ENCODE assay signal across 10 cellular contexts in genomic region chr10:132941640-132942051, GRCh38. TPM values are rescaled to one million over a fixed set of nuclear protein-coding genes. Genes with fewer than 3 reads are reported as not detected.
DNase-seq lines count a peak whose midpoint lies in the region; ATAC-seq and TF ChIP-seq lines count a peak whose summit lies in the region.
"Had no signal": no experiment of that assay in that cellular context is flagged by ENCODE, and none has a peak within 500 bp of the region (broad histone marks: within the 10 kb centered on the region; RNA-seq: fewer than 3 reads in every experiment).

No MANE protein-coding gene starts in this region.

- peaks cover 37% of the 10 kb centered on the region for H3K4me1 Mint-ChIP-seq in activated B cell treated with CpG ODN at 0.5 μM for 24 hours

- H3K36me3 ChIP-seq in GM06990 (ENCODE audit: control insufficient read depth, insufficient read depth, low read length) (no peaks in the 10 kb centered on the region), parathyroid adenoma (ENCODE audit: control insufficient read depth, insufficient read depth, low read length) (no peaks in the 10 kb centered on the region)

- no peaks in the 10 kb centered on the region for H3K79me2 ChIP-seq in parathyroid adenoma

- no peaks in the 10 kb centered on the region for H3K36me3 Mint-ChIP-seq in activated B cell treated with CpG ODN at 0.5 μM for 24 hours (ENCODE audit: low read depth)

- H3K4me1 ChIP-seq in right cardiac atrium (ENCODE audit: control insufficient read depth, insufficient read depth, low read length) (no peaks in the 10 kb centered on the region), parathyroid adenoma (peaks cover 6% of the 10 kb centered on the region)

- H3K4me3 ChIP-seq in GM06990 (replicated peaks; ENCODE audit: low read depth, low read length) (peak overlapping the region; percentile 58; the same call in 1 of the 2 replicates), right cardiac atrium (ENCODE audit: low read length) (peak overlapping the region; percentile 58), parathyroid adenoma (ENCODE audit: low read depth, low read length) (peak overlapping the region; percentile 61)

- peak overlapping the region; percentile 86 for H2AFZ ChIP-seq in parathyroid adenoma

- H3K27ac ChIP-seq in right cardiac atrium (ENCODE audit: low read length): no peak overlapping the region
- H3K27ac ChIP-seq in parathyroid adenoma: no peak overlapping the region
- H3K27ac ChIP-seq: coronary artery had no signal

- H3K4me2 ChIP-seq in parathyroid adenoma (ENCODE audit: low read length): peak overlapping the region; percentile 84

- 63% methylated on average over 11 of the region's 11 CpGs for WGBS in right cardiac atrium

- intact Hi-C loops in activated B cell treated with CpG ODN at 0.5 μM for 24 hours (cut with micrococcal nuclease): loop anchor here (2.0 to 10.0 kb wide), 2 partner anchors 313 to 377 kb away; no protein-coding TSS in a partner anchor
- intact Hi-C loops in right cardiac atrium (cut with DNase I): loop anchor here in 1 of 4 donors (5.0 kb wide), 1 partner anchor 181 kb away; no protein-coding TSS in a partner anchor

- H3K27ac Mint-ChIP-seq in activated B cell treated with CpG ODN at 0.5 μM for 24 hours: no peak overlapping the region

- H3K27me3 Mint-ChIP-seq in activated B cell treated with CpG ODN at 0.5 μM for 24 hours: peaks cover 45% of the 10 kb centered on the region

- peak overlapping the region; percentile 70 for H3K4me3 Mint-ChIP-seq in activated B cell treated with CpG ODN at 0.5 μM for 24 hours

- no peak for DNase-seq in GM06990 (ENCODE audit: extremely low read depth, insufficient read length)
- no peak for DNase-seq in activated B cell treated with CpG ODN at 0.5 μM for 24 hours
- DNase-seq in right cardiac atrium: no peak
- no peak for DNase-seq in H4 (ENCODE audit: low spot score)
- no peak for DNase-seq in activated naive CD4-positive, alpha-beta T cell treated with Interleukin-2 at 50 U/mL for 16 hours
- no peak for DNase-seq in GM13977 (ENCODE audit: low spot score)
- DNase-seq: NCI-H2171 treated with DMSO at 0.1 percent for 48 hours had no signal

- no peak for ATAC-seq in activated B cell treated with CpG ODN at 0.5 μM for 24 hours (ENCODE audit: low read depth)
- no peak for ATAC-seq in right cardiac atrium
- no peak for ATAC-seq in GM21825 (IDR thresholded peaks at IDR 0.05; ENCODE audit: unreplicated experiment)

- H3K9me3 ChIP-seq in right cardiac atrium (ENCODE audit: control insufficient read depth, low read length): no peaks in the 10 kb centered on the region
- H3K9me3 ChIP-seq in parathyroid adenoma (ENCODE audit: control insufficient read depth, low read length): no peaks in the 10 kb centered on the region

- no peaks in the 10 kb centered on the region for H3K9me3 Mint-ChIP-seq in activated B cell treated with CpG ODN at 0.5 μM for 24 hours

- no peaks in the 10 kb centered on the region; the same call in 1 of the 2 replicates for H3K27me3 ChIP-seq in GM06990 (replicated peaks; ENCODE audit: control insufficient read depth, insufficient read depth, low read length)
- H3K27me3 ChIP-seq in right cardiac atrium (ENCODE audit: control insufficient read depth, insufficient read depth): no peaks in the 10 kb centered on the region
- no peaks in the 10 kb centered on the region for H3K27me3 ChIP-seq in parathyroid adenoma (ENCODE audit: control insufficient read depth, insufficient read depth, low read length)

- no peak for TF ChIP-seq CTCF in GM06990 (IDR thresholded peaks at IDR 0.05; ENCODE audit: insufficient read depth, low read length, poor library complexity, severe bottlenecking)
- no peak for TF ChIP-seq CTCF in activated B cell treated with CpG ODN at 0.5 μM for 24 hours (IDR thresholded peaks at IDR 0.05)
- TF ChIP-seq CTCF in parathyroid adenoma (IDR thresholded peaks at IDR 0.05): no peak
- TF ChIP-seq CTCF in GM13977 (IDR thresholded peaks at IDR 0.05; ENCODE audit: extremely low read depth, insufficient read depth, missing control alignments): no peak

- in situ Hi-C loops in GM13977 (cut with MboI; ENCODE audit: low pct_unique_long_range_greater_than_20kb, low sequenced_read_pairs, unreplicated experiment): no loop called here

- POLR2A ChIA-PET in activated B cell treated with CpG ODN at 0.5 μM for 24 hours (lab: Charles Lee): no interaction called here

- no peak overlapping the region for H3K9ac ChIP-seq in parathyroid adenoma

- CTCF ChIA-PET in activated B cell treated with CpG ODN at 0.5 μM for 24 hours (lab: Charles Lee): no interaction called here

RNA-seq across cellular contexts. Expression of gene CFAP46, which starts 0.7 kb away (rescaled TPM):
- total RNA-seq in activated B cell treated with CpG ODN at 0.5 μM for 24 hours (1.6 and 3.7 TPM in 2 replicates), right cardiac atrium (1 to 10 TPM; 1.5 to 1.8 (median 1.7) TPM)
- polyA plus RNA-seq in right cardiac atrium: 1.00 TPM
- 1.0 and 4.8 TPM in 2 replicates for total RNA-seq in H4 (2014; rRNA removed; shearing (Covaris generic))
